8 cellular contexts compared by ENCODE assay signal in the genomic region with DNA sequence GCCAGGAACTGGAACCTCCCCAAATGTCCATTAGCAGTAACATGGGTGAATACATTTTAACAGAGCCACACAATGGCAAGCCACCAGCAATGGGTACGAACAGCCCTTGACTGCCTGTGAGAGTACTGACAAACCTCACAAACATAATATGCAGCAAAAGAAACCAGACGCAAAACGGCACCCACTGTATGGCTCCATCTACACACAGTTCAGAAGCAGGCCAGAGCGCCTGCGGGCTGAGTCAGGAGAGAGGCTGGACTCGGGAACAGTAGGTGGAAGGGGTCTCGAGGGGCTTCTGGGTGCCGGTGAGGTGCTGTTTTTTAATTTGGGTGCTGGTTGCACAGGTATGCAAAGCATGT.
DNase-seq lines count a peak whose midpoint lies in the region; ATAC-seq and TF ChIP-seq lines count a peak whose summit lies in the region.

No MANE protein-coding gene starts in this region.

- no peak overlapping the region for H3K4me3 ChIP-seq in KMS-11 (IDR thresholded peaks at IDR 0.05; ENCODE audit: insufficient read depth, low read depth, low read length)
- peak overlapping the region; percentile 53 to 64 for H3K4me3 ChIP-seq in muscle layer of duodenum (ENCODE audit: low read depth in 1 of 2, low read length in 2 of 2)

- H3K9me3 ChIP-seq in muscle layer of duodenum (ENCODE audit: control insufficient read depth in 1 of 2, low read length in 2 of 2), result no peaks in the 10 kb centered on the region

- no peak for TF ChIP-seq CTCF in 22Rv1 (IDR thresholded peaks at IDR 0.05)
- TF ChIP-seq CTCF in KMS-11 (conservative IDR thresholded peaks at IDR 0.05; ENCODE audit: low read depth, low read length), result no peak

- H3K36me3 ChIP-seq in KMS-11 (ENCODE audit: insufficient read depth) (no peaks in the 10 kb centered on the region), muscle layer of duodenum (ENCODE audit: control insufficient read depth in 1 of 2, insufficient read depth in 2 of 2, low read length in 2 of 2) (no peaks in the 10 kb centered on the region)

- H2AFZ ChIP-seq in KMS-11 (ENCODE audit: low read depth), result peak overlapping the region; percentile 91; the same call in 1 of the 2 replicates

- no peaks in the 10 kb centered on the region for H3K79me2 ChIP-seq in KMS-11 (ENCODE audit: insufficient read depth, low read depth)

- H3K27ac ChIP-seq in 22Rv1 (peak overlapping the region; percentile 99), KMS-11 (peak overlapping the region; percentile 66), muscle layer of duodenum (ENCODE audit: low read length) (peak overlapping the region; percentile 91)

- H3K27me3 ChIP-seq in KMS-11 (ENCODE audit: insufficient read depth, low read depth) (no peaks in the 10 kb centered on the region), muscle layer of duodenum (ENCODE audit: low read depth, low read length) (no peaks in the 10 kb centered on the region)

- peak; percentile 50 for DNase-seq in astrocyte of the hippocampus (ENCODE audit: low read depth, low spot score)
- no peak for DNase-seq in ecto neural progenitor cell (ENCODE audit: low spot score)
- DNase-seq in NCI-H2227 treated with DMSO at 0.1 percent for 48 hours (lab: John Stamatoyannopoulos, UW), result no peak

- no peak for ATAC-seq in GM21825 (IDR thresholded peaks at IDR 0.05; ENCODE audit: unreplicated experiment)
- no peak for ATAC-seq in GM19324 (IDR thresholded peaks at IDR 0.05; ENCODE audit: low FRiP score, unreplicated experiment)

- H4K20me1 ChIP-seq in KMS-11 (ENCODE audit: insufficient read depth), result no peaks in the 10 kb centered on the region

- peak overlapping the region; percentile 92 for H3K9ac ChIP-seq in KMS-11

- peaks cover 24% of the 10 kb centered on the region for H3K4me1 ChIP-seq in KMS-11 (ENCODE audit: low read depth, poor library complexity, severe bottlenecking)
- peaks cover 0 to 22% of the 10 kb centered on the region in 2 donors for H3K4me1 ChIP-seq in muscle layer of duodenum (ENCODE audit: control insufficient read depth in 1 of 2, insufficient read depth in 2 of 2, low read length in 2 of 2)

- peak overlapping the region; percentile 81 for H3K4me2 ChIP-seq in KMS-11
